ENCODE assay signal across 21 cellular contexts in genomic region chr5:172353271-172353807, GRCh38.
DNase-seq lines count a peak whose midpoint lies in the region; ATAC-seq, FAIRE-seq and TF ChIP-seq lines count a peak whose summit lies in the region.
"Had no signal": no experiment of that assay in that cellular context is flagged by ENCODE, and none has a peak within 500 bp of the region (broad histone marks: within the 10 kb centered on the region; RNA-seq: fewer than 3 reads in every experiment).

No MANE protein-coding gene starts in this region.

- CTCF ChIA-PET in Panc1 (lab: Charles Lee), result no interaction called here
- CTCF ChIA-PET in K562 (lab: Yijun Ruan, JAX; ENCODE audit: low intra/inter-chr PET ratio), result no interaction called here

- H3K4me3 ChIP-seq in Panc1 (ENCODE audit: low read depth in 2 of 2, low read length in 2 of 2), result no peak overlapping the region
- no peak overlapping the region for H3K4me3 ChIP-seq in K562
- no peak overlapping the region for H3K4me3 ChIP-seq in mesenchymal stem cell (ENCODE audit: insufficient read depth in 1 of 2, low read depth in 1 of 2, low read length in 2 of 2)
- no peak overlapping the region for H3K4me3 ChIP-seq in suprapubic skin
- H3K4me3 ChIP-seq: PC-9 had no signal

- H4K8ac ChIP-seq in mesenchymal stem cell (ENCODE audit: low read length), result no peak overlapping the region

- H2BK15ac ChIP-seq in mesenchymal stem cell (ENCODE audit: low read depth, poor library complexity, severe bottlenecking), result no peak overlapping the region

- no peaks in the 10 kb centered on the region for H3K9me3 Mint-ChIP-seq in activated naive CD4-positive, alpha-beta T cell treated with anti-CD3 and anti-CD28 coated beads, Interleukin-2, amount 50 U/mL, for 72 hours
- H3K9me3 Mint-ChIP-seq: H9 had no signal

- no peaks in the 10 kb centered on the region for H3K9me3 ChIP-seq in Panc1 (ENCODE audit: control insufficient read depth, insufficient read depth, low read depth, low read length)
- no peaks in the 10 kb centered on the region for H3K9me3 ChIP-seq in K562 (replicated peaks; ENCODE audit: control insufficient read depth, insufficient read depth, low read depth, low read length)
- H3K9me3 ChIP-seq in mesenchymal stem cell (ENCODE audit: control insufficient read depth, low read length), result no peaks in the 10 kb centered on the region
- H3K9me3 ChIP-seq in suprapubic skin, result no peaks in the 10 kb centered on the region

- no peak for TF ChIP-seq CTCF in Panc1 (IDR thresholded peaks at IDR 0.05)
- TF ChIP-seq CTCF in K562 (IDR thresholded peaks at IDR 0.05 in 2 of 3, conservative IDR thresholded peaks at IDR 0.05 in 1 of 3; ENCODE audit: insufficient read depth in 2 of 3, low read depth in 1 of 3, low read length in 3 of 3), result no peak
- TF ChIP-seq CTCF in suprapubic skin (IDR thresholded peaks at IDR 0.05), result no peak

- H3K4ac ChIP-seq in mesenchymal stem cell (ENCODE audit: low read depth in 1 of 2, low read length in 2 of 2), result peak overlapping the region in 1 of 2 experiments; percentile 15

- H3K14ac ChIP-seq in mesenchymal stem cell (ENCODE audit: low read length in 2 of 2), result no peak overlapping the region

- WGBS in K562 (ENCODE audit: insufficient coverage, low coverage, missing lambda C conversion rate), result under 1% methylated on average over 7 of the region's 8 CpGs
- WGBS in mesenchymal stem cell, result 88% methylated on average over 8 of the region's 8 CpGs
- WGBS in suprapubic skin, result 86% methylated on average over 8 of the region's 8 CpGs

- ATAC-seq in Panc1 (no peak), K562 (no peak)
- no peak for ATAC-seq in activated naive CD4-positive, alpha-beta T cell treated with anti-CD3 and anti-CD28 coated beads, Interleukin-2, amount 50 U/mL, for 72 hours

- peak overlapping the region in 1 of 2 experiments; percentile 5 for H3K23ac ChIP-seq in mesenchymal stem cell (ENCODE audit: low read length in 2 of 2)

- H3K18ac ChIP-seq in mesenchymal stem cell (ENCODE audit: low read depth in 1 of 2, low read length in 2 of 2), result no peak overlapping the region

- no peaks in the 10 kb centered on the region for H4K20me1 ChIP-seq in K562 (replicated peaks; ENCODE audit: control insufficient read depth, insufficient read depth, low read length)

- in situ Hi-C loops in Panc1 (cut with HindIII; ENCODE audit: low pct_unique_long_range_greater_than_20kb, low sequenced_read_pairs) (no loop called here), K562 (cut with MboI) (no loop called here)

- H2AK5ac ChIP-seq in mesenchymal stem cell (ENCODE audit: low read length, severe bottlenecking), result peak overlapping the region; percentile 38

- H3K27ac Mint-ChIP-seq in activated naive CD4-positive, alpha-beta T cell treated with anti-CD3 and anti-CD28 coated beads, Interleukin-2, amount 50 U/mL, for 72 hours, result no peak overlapping the region

- peak overlapping the region; percentile 89 for H3K27ac ChIP-seq in Panc1 (ENCODE audit: low read length)
- no peak overlapping the region for H3K27ac ChIP-seq in K562 (ENCODE audit: extremely low read depth, low read depth, low read length)
- H3K27ac ChIP-seq in mesenchymal stem cell (ENCODE audit: low read length, poor library complexity, severe bottlenecking), result no peak overlapping the region
- H3K27ac ChIP-seq in suprapubic skin, result no peak overlapping the region
- H3K27ac ChIP-seq: C4-2B, PC-9 had no signal

- H2AFZ ChIP-seq in K562 (ENCODE audit: low read depth, low read length) (no peak overlapping the region), mesenchymal stem cell (ENCODE audit: low read depth, low read length) (no peak overlapping the region)
- H2AFZ ChIP-seq: PC-9 had no signal

- no peak overlapping the region for H4K91ac ChIP-seq in mesenchymal stem cell (ENCODE audit: low read length)

- H3K9me1 ChIP-seq in K562 (ENCODE audit: control insufficient read depth, insufficient read depth, low read length), result no peaks in the 10 kb centered on the region

- intact Hi-C loops in Panc1 (cut with micrococcal nuclease; ENCODE audit: unreplicated experiment), result no loop called here
- intact Hi-C loops in K562 (cut with micrococcal nuclease), result no loop called here

- no peak for DNase-seq in Panc1 (ENCODE audit: low read depth, low spot score)
- DNase-seq in K562 (ENCODE audit: extremely low read depth in 1 of 4, low spot score in 3 of 4), result no peak
- no peak for DNase-seq in mesenchymal stem cell
- DNase-seq in NCI-H2196 treated with DMSO at 0.1 percent for 48 hours (lab: John Stamatoyannopoulos, UW; ENCODE audit: unreplicated experiment), result no peak
- no peak for DNase-seq in activated naive CD4-positive, alpha-beta T cell treated with anti-CD3 and anti-CD28 coated beads, Interleukin-2, amount 50 U/mL, for 72 hours (ENCODE audit: low spot score in 2 of 2)
- no peak for DNase-seq in activated T-cell treated with anti-CD3 and anti-CD28 coated beads, Interleukin-2, amount 50 U/mL, for 1 hour
- no peak for DNase-seq in suprapubic skin (ENCODE audit: low spot score in 2 of 2)
- DNase-seq: ACHN, AML-193, DMS 273 treated with DMSO at 0.1 percent for 48 hours, DND-41, H9, Kasumi-1, MM.1S, NCI-H1092, NCI-H1436 treated with DMSO at 0.1 percent for 48 hours, NCI-H2029, NCI-H526, PC-9 had no signal

- H3K79me2 ChIP-seq in K562 (ENCODE audit: control insufficient read depth, insufficient read depth, low read length), result no peaks in the 10 kb centered on the region

- H3K4me1 ChIP-seq in Panc1 (ENCODE audit: control insufficient read depth, insufficient read depth, low read length) (peaks cover 47% of the 10 kb centered on the region), K562 (replicated peaks in 1 of 2; ENCODE audit: control insufficient read depth in 2 of 2, insufficient read depth in 2 of 2, low read length in 2 of 2) (no peaks in the 10 kb centered on the region; a peak in 1 of 5 replicates), mesenchymal stem cell (ENCODE audit: control insufficient read depth, insufficient read depth, low read depth, low read length) (peaks cover 33% of the 10 kb centered on the region), suprapubic skin (no peaks in the 10 kb centered on the region)

- TF ChIP-seq RAD21 in K562 (CRISPR knock-in tag; conservative IDR thresholded peaks at IDR 0.05 in 1 of 2, IDR thresholded peaks at IDR 0.05 in 1 of 2), result no peak

- TF ChIP-seq POLR2A in K562 (conservative IDR thresholded peaks at IDR 0.05) (no peak), suprapubic skin (IDR thresholded peaks at IDR 0.05) (no peak)

- peaks cover 10% of the 10 kb centered on the region for H3K79me1 ChIP-seq in mesenchymal stem cell (replicated peaks; ENCODE audit: low read length, poor library complexity, severe bottlenecking)

- no peak for FAIRE-seq in K562 (lab: Jason Lieb, UNC)
- FAIRE-seq: HTR-8/SVneo had no signal

- no peak overlapping the region for H2BK5ac ChIP-seq in mesenchymal stem cell (ENCODE audit: low read depth, low read length, poor library complexity, severe bottlenecking)

- BruUV-seq in Panc1 (replicated peaks; lab: Mats Ljungman, UMichigan), result no TSS peak
- no TSS peak for BruUV-seq in K562 (replicated peaks; lab: Mats Ljungman, UMichigan)

- no peak for TF ChIP-seq EP300 in K562 (IDR thresholded peaks at IDR 0.05; ENCODE audit: low read length)
- no peak for TF ChIP-seq EP300 in suprapubic skin (IDR thresholded peaks at IDR 0.05)

- H3K36me3 ChIP-seq in Panc1 (ENCODE audit: control insufficient read depth, insufficient read depth, low read length) (0 out of 2 replicates have a peak, but pooled peaks cover 5% of the 10 kb centered on the region), K562 (ENCODE audit: control insufficient read depth, insufficient read depth, low read length) (no peaks in the 10 kb centered on the region), mesenchymal stem cell (ENCODE audit: control insufficient read depth in 1 of 2, insufficient read depth in 2 of 2, low read depth in 1 of 2, low read length in 2 of 2) (peaks cover 65 to 94% of the 10 kb centered on the region in 2 experiments), suprapubic skin (peaks cover 85% of the 10 kb centered on the region)

- H3K4me2 ChIP-seq in K562 (ENCODE audit: insufficient read depth, low read length) (no peak overlapping the region), mesenchymal stem cell (ENCODE audit: low read length, poor library complexity, severe bottlenecking) (no peak overlapping the region)
- H3K4me2 ChIP-seq: PC-9 had no signal

- H3K27me3 ChIP-seq in Panc1 (ENCODE audit: control insufficient read depth, insufficient read depth, low read length), result no peaks in the 10 kb centered on the region
- H3K27me3 ChIP-seq in K562 (ENCODE audit: control insufficient read depth in 2 of 2, insufficient read depth in 2 of 2, low read length in 2 of 2), result peaks cover 34 to 64% of the 10 kb centered on the region in 2 experiments
- H3K27me3 ChIP-seq in mesenchymal stem cell (ENCODE audit: control insufficient read depth in 1 of 2, insufficient read depth in 1 of 2, low read length in 2 of 2), result no peaks in the 10 kb centered on the region
- no peaks in the 10 kb centered on the region for H3K27me3 ChIP-seq in suprapubic skin

- H3K9ac ChIP-seq in K562 (ENCODE audit: insufficient read depth in 1 of 2, low read depth in 2 of 2, low read length in 2 of 2), result no peak overlapping the region
- no peak overlapping the region for H3K9ac ChIP-seq in mesenchymal stem cell (ENCODE audit: low read length)

- POLR2A ChIA-PET in Panc1 (lab: Charles Lee) (no interaction called here), K562 (lab: Yijun Ruan, JAX) (interaction anchor here (0.5 to 1.5 kb wide), 2 partner anchors 24 to 777 kb away, joined by 3 to 5 read pairs; no protein-coding TSS in a partner anchor)

- no peak overlapping the region for H2BK12ac ChIP-seq in mesenchymal stem cell (ENCODE audit: low read length in 2 of 2)

- no peak overlapping the region for H2BK120ac ChIP-seq in mesenchymal stem cell (ENCODE audit: low read depth, low read length)

- no peaks in the 10 kb centered on the region for H3K36me3 Mint-ChIP-seq in activated naive CD4-positive, alpha-beta T cell treated with anti-CD3 and anti-CD28 coated beads, Interleukin-2, amount 50 U/mL, for 72 hours

TF ChIP-seq in K562, 482 proteins besides CTCF, POLR2A, EP300 and RAD21 (continues in another document):
- TF ChIP-seq PML (IDR thresholded peaks at IDR 0.05; ENCODE audit: low read length) (no peak), RCOR1 (IDR thresholded peaks at IDR 0.05; ENCODE audit: borderline replicate concordance in 1 of 2, low read depth in 2 of 2, low read length in 2 of 2) (no peak), ARID3B (CRISPR knock-in tag; IDR thresholded peaks at IDR 0.05; ENCODE audit: borderline replicate concordance) (no peak)
